In the genomic region with DNA sequence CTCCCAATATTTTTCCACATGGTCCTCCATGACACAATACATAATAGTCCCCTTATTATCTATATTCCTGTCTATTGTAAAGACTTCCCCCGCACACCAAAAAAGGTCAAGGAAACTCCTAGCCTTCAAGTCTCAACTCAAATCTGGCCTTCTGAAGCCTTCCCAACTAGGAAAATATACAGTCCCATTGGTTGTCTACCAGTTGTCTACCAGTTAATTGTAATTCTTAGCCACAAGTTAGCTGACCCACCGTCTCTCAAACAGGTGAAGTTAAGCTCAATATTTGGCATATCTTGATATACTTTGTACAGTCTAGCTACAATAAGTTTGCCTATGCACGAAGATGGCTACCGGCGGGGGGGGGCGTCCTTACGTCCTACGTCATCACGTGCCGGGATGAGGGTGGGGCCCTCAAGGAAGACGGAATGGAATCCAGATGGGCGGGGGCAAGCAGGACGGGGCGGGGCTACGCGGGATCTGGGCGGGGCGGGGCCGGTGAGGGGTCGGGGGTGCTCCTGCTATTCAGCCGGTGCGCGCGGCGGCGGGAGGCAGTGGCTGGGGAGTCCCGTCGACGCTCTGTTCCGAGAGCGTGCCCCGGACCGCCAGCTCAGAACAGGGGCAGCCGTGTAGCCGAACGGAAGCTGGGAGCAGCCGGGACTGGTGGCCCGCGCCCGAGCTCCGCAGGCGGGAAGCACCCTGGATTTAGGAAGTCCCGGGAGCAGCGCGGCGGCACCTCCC, we compare ENCODE assay signal across 8 cellular contexts. TPM values are rescaled to one million over a fixed set of nuclear protein-coding genes. Genes with fewer than 3 reads are reported as not detected.
A peak's percentile ranks its signal among the peaks of the same experiment; 100 is the strongest.
DNase-seq lines count a peak whose midpoint lies in the region; ATAC-seq, FAIRE-seq and TF ChIP-seq lines count a peak whose summit lies in the region.

A gene (plus strand): TSS at position 551 of the 738 bp plus-strand sequence. CDS start 613 bp downstream, outside the sequence.

- CTCF ChIA-PET in endothelial cell of umbilical vein (lab: Charles Lee): interaction anchor here (0.9 to 4.6 kb wide), 7 partner anchors 233 to 380 kb away, joined by 3 to 42 read pairs (median 5); no protein-coding TSS in a partner anchor

- H3K4me3 ChIP-seq in endothelial cell of umbilical vein (replicated peaks in 1 of 3; ENCODE audit: insufficient read depth in 1 of 3, low read depth in 1 of 3, low read length in 3 of 3): peak within 1 kb of the TSS; percentile 62 to 97 (median 90)

- peaks cover 33% of the 10 kb centered on the region for H3K79me2 ChIP-seq in endothelial cell of umbilical vein (ENCODE audit: control insufficient read depth, insufficient read depth, low read length)

- POLR2A ChIA-PET in endothelial cell of umbilical vein (lab: Charles Lee): interaction anchor here (0.6 to 1.4 kb wide), 12 partner anchors 10 to 1089 kb away, joined by 3 to 10 read pairs (median 4); no protein-coding TSS in a partner anchor

- H3K9me3 ChIP-seq in endothelial cell of umbilical vein (replicated peaks; ENCODE audit: control insufficient read depth, insufficient read depth, low read length): no peaks in the 10 kb centered on the region

- H4K20me1 ChIP-seq in endothelial cell of umbilical vein (replicated peaks; ENCODE audit: control insufficient read depth, extremely low read depth, insufficient read depth, low read length): no peaks in the 10 kb centered on the region

- H3K27ac Mint-ChIP-seq in CD14-positive monocyte: peak within 1 kb of the TSS; percentile 87 to 97 (median 92)

- peak; percentile 65 for TF ChIP-seq POLR2A in endothelial cell of umbilical vein (IDR thresholded peaks at IDR 0.05; ENCODE audit: low read depth, low read length)

- intact Hi-C loops in CD14-positive monocyte (cut with micrococcal nuclease): loop anchor here in 1 of 2 donors (2.0 to 5.0 kb wide), 3 partner anchors 66 to 315 kb away; no protein-coding TSS in a partner anchor
- intact Hi-C loops in endothelial cell of umbilical vein (cut with micrococcal nuclease): loop anchor here (1.0 to 10.0 kb wide), 6 partner anchors 64 to 1183 kb away; a partner anchor contains a TSS

- peak within 1 kb of the TSS; percentile 67 for H3K9ac ChIP-seq in endothelial cell of umbilical vein (replicated peaks; ENCODE audit: extremely low read depth, insufficient read depth, low read length)

- peak within 1 kb of the TSS; percentile 79 for H3K4me2 ChIP-seq in endothelial cell of umbilical vein (ENCODE audit: insufficient read depth, low read length)

- peak within 1 kb of the TSS; percentile 56 for H3K27ac ChIP-seq in endothelial cell of umbilical vein (ENCODE audit: insufficient read depth, low read depth, low read length)

- peaks cover 23% of the 10 kb centered on the region for H3K4me1 Mint-ChIP-seq in CD14-positive monocyte

- peak within 1 kb of the TSS; percentile 99 for H2AFZ ChIP-seq in endothelial cell of umbilical vein (ENCODE audit: low read depth, low read length)

- peaks cover 28% of the 10 kb centered on the region for H3K4me1 ChIP-seq in endothelial cell of umbilical vein (ENCODE audit: control insufficient read depth, extremely low read depth, insufficient read depth, low read length)

- TF ChIP-seq CTCF in CD14-positive monocyte (IDR thresholded peaks at IDR 0.05) (no peak), endothelial cell of umbilical vein (IDR thresholded peaks at IDR 0.05; ENCODE audit: extremely low read depth in 1 of 2, insufficient read depth in 1 of 2, low read depth in 1 of 2, low read length in 2 of 2) (no peak)

- BruUV-seq in endothelial cell of umbilical vein (replicated peaks; lab: Mats Ljungman, UMichigan): TSS peak; percentile 72

- H3K36me3 Mint-ChIP-seq in CD14-positive monocyte: peaks cover 7 to 10% of the 10 kb centered on the region in 2 donors

- peaks cover 2 to 11% (median 7%) of the 10 kb centered on the region in 7 donors for H3K9me3 Mint-ChIP-seq in CD14-positive monocyte

- ATAC-seq in GM19351 (IDR thresholded peaks at IDR 0.05; ENCODE audit: unreplicated experiment) (peak; percentile 52), HG03521 (IDR thresholded peaks at IDR 0.05; ENCODE audit: unreplicated experiment) (peak; percentile 58)

- peaks cover 0 to 3% (median 0%) of the 10 kb centered on the region in 3 donors for H3K27me3 Mint-ChIP-seq in CD14-positive monocyte (ENCODE audit: low read depth in 3 of 3)

- peak; percentile 75 for FAIRE-seq in endothelial cell of umbilical vein (lab: Jason Lieb, UNC)

- dilution Hi-C loops in endothelial cell of umbilical vein (cut with MboI; ENCODE audit: extremely low pct_ligation_motif_present, low sequenced_read_pairs): no loop called here

- H3K36me3 ChIP-seq in endothelial cell of umbilical vein (ENCODE audit: control insufficient read depth in 2 of 2, extremely low read depth in 1 of 2, insufficient read depth in 2 of 2, low read length in 2 of 2): no peaks in the 10 kb centered on the region

- no peaks in the 10 kb centered on the region for H3K9me1 ChIP-seq in endothelial cell of umbilical vein (replicated peaks; ENCODE audit: control insufficient read depth, extremely low read depth, insufficient read depth, low read length)

- no peaks in the 10 kb centered on the region for H3K27me3 ChIP-seq in endothelial cell of umbilical vein (ENCODE audit: control insufficient read depth in 2 of 2, insufficient read depth in 2 of 2, low read length in 2 of 2)

- H3K4me3 Mint-ChIP-seq in CD14-positive monocyte: peak within 1 kb of the TSS; percentile 91 to 99

- peak; percentile 94 for DNase-seq in CD14-positive monocyte (ENCODE audit: low spot score)
- peak; percentile 81 for DNase-seq in NOMO-1 treated with dmso at 0.1 percent for 144 hours (lab: John Stamatoyannopoulos, UW; ENCODE audit: unreplicated experiment)
- DNase-seq in activated CD8-positive, alpha-beta memory T cell treated with anti-CD3 and anti-CD28 coated beads, Interleukin-2, amount 50 U/mL, for 48 hours: peak; percentile 93
- DNase-seq in endothelial cell of umbilical vein (ENCODE audit: low read depth, low spot score): peak; percentile 89
- peak; percentile 77 for DNase-seq in middle frontal gyrus (ENCODE audit: extremely low spot score, low spot score)
- peak; percentile 82 to 85 for DNase-seq in stimulated activated CD8-positive, alpha-beta memory T cell treated with anti-CD3 and anti-CD28 coated beads, Interleukin-2, amount 100 ng/mL, for 48 hours (ENCODE audit: low read depth in 2 of 2)

TF ChIP-seq in endothelial cell of umbilical vein, 7 proteins besides CTCF, POLR2A, EP300 and RAD21:
- TF ChIP-seq EZH2 (IDR thresholded peaks at IDR 0.05; ENCODE audit: borderline replicate concordance, low read depth, low read length, severe bottlenecking): no peak
- TF ChIP-seq, protein P1, sequence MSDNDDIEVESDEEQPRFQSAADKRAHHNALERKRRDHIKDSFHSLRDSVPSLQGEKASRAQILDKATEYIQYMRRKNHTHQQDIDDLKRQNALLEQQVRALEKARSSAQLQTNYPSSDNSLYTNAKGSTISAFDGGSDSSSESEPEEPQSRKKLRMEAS (IDR thresholded peaks at IDR 0.05; ENCODE audit: insufficient read depth, insufficient read length): peak; percentile 5
- TF ChIP-seq POLR2AphosphoS5 (IDR thresholded peaks at IDR 0.05; ENCODE audit: insufficient read depth, low read depth, low read length): peak; percentile 79

RNA-seq across cellular contexts. Expression of the gene that starts here (rescaled TPM):
- polyA plus RNA-seq in CD14-positive monocyte (10 to 100 TPM; 42.4 to 54.1 TPM), endothelial cell of umbilical vein (3.3 and 4.8 TPM in 2 replicates)
- total RNA-seq in endothelial cell of umbilical vein: 29.3 and 31.8 TPM in 2 replicates
- 5.2 and 6.8 TPM in 2 replicates for polyA plus RNA-seq in endothelial cell of umbilical vein (2011; cell fraction: cytosol; rRNA removed)
- polyA plus RNA-seq in endothelial cell of umbilical vein (2011; cell fraction: nucleus; rRNA removed): 14.4 and 17.2 TPM in 2 replicates
- 9.2 and 13.9 TPM in 2 replicates for polyA plus RNA-seq in endothelial cell of umbilical vein (2012)
- 8.4 and 15.3 TPM in 2 replicates for polyA minus RNA-seq in endothelial cell of umbilical vein
- polyA minus RNA-seq in endothelial cell of umbilical vein (2011; cell fraction: cytosol; rRNA and poly(A)+ RNA removed): 14.4 TPM
- 44.0 and 47.0 TPM in 2 replicates for polyA minus RNA-seq in endothelial cell of umbilical vein (2011; cell fraction: nucleus; rRNA and poly(A)+ RNA removed)

Comparison
In these comparisons a context has a peak if more than half of its experiments do, and no peak if none do; other contexts are left out.
1. Peak in every context shown above with its lines: DNase-seq, ATAC-seq, H3K4me3 ChIP-seq and H3K27ac ChIP-seq.